14 cellular contexts compared by ENCODE assay signal in the genomic region with DNA sequence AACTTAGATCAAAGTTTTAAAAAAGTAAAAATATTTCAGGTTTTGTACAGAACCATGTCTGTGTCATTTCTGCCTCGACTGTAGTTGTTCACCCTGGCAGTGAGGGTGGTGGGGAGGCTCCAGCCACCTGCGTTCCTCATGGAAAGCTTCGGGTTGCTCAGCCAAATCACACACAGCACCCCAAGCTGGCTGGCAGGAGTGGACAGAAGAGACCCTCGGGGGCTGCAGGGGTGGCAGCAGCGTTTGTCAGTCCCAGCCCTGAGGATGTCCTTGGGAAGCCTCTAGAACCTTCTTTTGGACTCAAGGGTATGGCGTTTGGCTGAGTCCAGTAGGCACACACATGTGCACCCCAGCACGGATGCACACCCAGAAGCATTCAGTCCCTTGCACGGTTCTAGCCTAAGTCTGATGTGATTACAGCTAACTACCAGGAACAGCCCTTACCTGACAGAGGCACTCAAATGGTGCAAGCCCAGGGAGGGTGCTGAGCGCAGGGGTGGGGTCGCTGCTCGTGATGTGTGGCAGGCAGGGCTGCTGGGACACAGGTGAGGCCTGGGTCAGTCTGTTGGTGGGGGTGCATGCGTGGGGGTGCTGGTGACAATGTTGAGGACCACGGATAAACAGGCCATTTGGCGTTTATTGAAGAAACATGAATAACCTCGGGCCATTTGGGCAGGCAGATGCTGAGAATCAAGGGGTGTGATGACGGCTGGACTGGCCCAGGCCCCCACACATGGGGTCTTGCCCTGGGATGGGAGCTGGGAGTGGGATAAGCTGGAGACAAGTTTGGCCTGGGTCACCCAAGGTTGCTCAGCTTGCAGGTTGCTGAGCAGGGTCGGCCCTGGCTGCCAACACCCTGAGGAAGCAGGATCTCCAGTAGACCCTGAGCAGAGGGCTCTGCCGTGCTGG.
DNase-seq lines count a peak whose midpoint lies in the region; ATAC-seq and TF ChIP-seq lines count a peak whose summit lies in the region.
"Had no signal": no experiment of that assay in that cellular context is flagged by ENCODE, and none has a peak within 500 bp of the region (broad histone marks: within the 10 kb centered on the region; RNA-seq: fewer than 3 reads in every experiment).

No MANE protein-coding gene starts in this region.

- no peaks in the 10 kb centered on the region for H3K27me3 Mint-ChIP-seq in chondrocyte (ENCODE audit: low read depth)

- H3K27ac Mint-ChIP-seq in chondrocyte (ENCODE audit: unreplicated experiment) = no peak overlapping the region

- no peaks in the 10 kb centered on the region for H3K36me3 Mint-ChIP-seq in chondrocyte (ENCODE audit: low read depth)

- no peak overlapping the region for H3K4me3 Mint-ChIP-seq in chondrocyte (ENCODE audit: unreplicated experiment)

- H3K9me3 Mint-ChIP-seq in chondrocyte (ENCODE audit: low read depth) = no peaks in the 10 kb centered on the region

- ATAC-seq in Right ventricle myocardium inferior (no peak), Right ventricle myocardium superior (ENCODE audit: poor library complexity) (no peak), lung (ENCODE audit: insufficient read depth, low FRiP score) (no peak), HG02610 (IDR thresholded peaks at IDR 0.05; ENCODE audit: unreplicated experiment) (no peak)
- ATAC-seq: esophagus mucosa had no signal

- intact Hi-C loops in Right ventricle myocardium inferior (cut with DNase I) = loop anchor here (5.0 kb wide), 2 partner anchors 323 to 533 kb away; no protein-coding TSS in a partner anchor
- intact Hi-C loops in Right ventricle myocardium superior (cut with DNase I) = no loop called here

- H3K4me1 Mint-ChIP-seq in chondrocyte (ENCODE audit: low read depth) = no peaks in the 10 kb centered on the region

- 82 to 91% methylated on average over 18 of the region's 18 CpGs for WGBS in lung, 2 donors

- H3K27me3 ChIP-seq in lung (ENCODE audit: control insufficient read depth, insufficient read depth) = no peaks in the 10 kb centered on the region
- H3K27me3 ChIP-seq: upper lobe of left lung had no signal

- H3K36me3 ChIP-seq in lung (ENCODE audit: control insufficient read depth in 2 of 2, insufficient read depth in 2 of 2, low read length in 2 of 2) = peaks cover 5 to 33% of the 10 kb centered on the region in 2 donors

- TF ChIP-seq CTCF in chondrocyte (IDR thresholded peaks at IDR 0.05) = no peak
- TF ChIP-seq CTCF in lung (IDR thresholded peaks at IDR 0.05; ENCODE audit: control extremely low read depth, extremely low read depth) = no peak

- H3K4me3 ChIP-seq in lung = no peak overlapping the region
- H3K4me3 ChIP-seq: upper lobe of left lung had no signal

- H3K9me3 ChIP-seq in lung (ENCODE audit: control insufficient read depth in 2 of 2, insufficient read depth in 1 of 2, low read length in 1 of 2) = peaks cover 0 to 4% of the 10 kb centered on the region in 2 donors
- H3K9me3 ChIP-seq: neutrophil, upper lobe of left lung had no signal

- DNase-seq in Right ventricle myocardium inferior (ENCODE audit: missing footprints) (peak; percentile 37), Right ventricle myocardium superior (no peak), chondrocyte (ENCODE audit: low spot score) (peak; percentile 88), lung (ENCODE audit: low spot score) (peak; percentile 26), ureter (ENCODE audit: low spot score) (peak; percentile 38), DMS153 treated with DMSO at 0.1 percent for 48 hours (lab: John Stamatoyannopoulos, UW; ENCODE audit: unreplicated experiment) (no peak), pons (ENCODE audit: low spot score) (no peak)
- DNase-seq: mammary epithelial cell, NCI-H226, OCI-M1, upper lobe of left lung had no signal

- no peak overlapping the region for H3K27ac ChIP-seq in lung (ENCODE audit: low read depth in 1 of 2, low read length in 1 of 2)
- H3K27ac ChIP-seq: neutrophil, upper lobe of left lung had no signal

- H3K4me1 ChIP-seq in lung (ENCODE audit: control insufficient read depth in 2 of 2, insufficient read depth in 2 of 2, low read length in 2 of 2) = no peaks in the 10 kb centered on the region
- H3K4me1 ChIP-seq: upper lobe of left lung had no signal

Comparison
In these comparisons a context has a peak if more than half of its experiments do, and no peak if none do; other contexts are left out.
1. DNase-seq: peak in Right ventricle myocardium inferior (single experiment), chondrocyte (single experiment), lung (single experiment) and ureter (single experiment); none in Right ventricle myocardium superior (single experiment), DMS153 treated with DMSO at 0.1 percent for 48 hours (single experiment) and pons (single experiment).